In the genomic region with DNA sequence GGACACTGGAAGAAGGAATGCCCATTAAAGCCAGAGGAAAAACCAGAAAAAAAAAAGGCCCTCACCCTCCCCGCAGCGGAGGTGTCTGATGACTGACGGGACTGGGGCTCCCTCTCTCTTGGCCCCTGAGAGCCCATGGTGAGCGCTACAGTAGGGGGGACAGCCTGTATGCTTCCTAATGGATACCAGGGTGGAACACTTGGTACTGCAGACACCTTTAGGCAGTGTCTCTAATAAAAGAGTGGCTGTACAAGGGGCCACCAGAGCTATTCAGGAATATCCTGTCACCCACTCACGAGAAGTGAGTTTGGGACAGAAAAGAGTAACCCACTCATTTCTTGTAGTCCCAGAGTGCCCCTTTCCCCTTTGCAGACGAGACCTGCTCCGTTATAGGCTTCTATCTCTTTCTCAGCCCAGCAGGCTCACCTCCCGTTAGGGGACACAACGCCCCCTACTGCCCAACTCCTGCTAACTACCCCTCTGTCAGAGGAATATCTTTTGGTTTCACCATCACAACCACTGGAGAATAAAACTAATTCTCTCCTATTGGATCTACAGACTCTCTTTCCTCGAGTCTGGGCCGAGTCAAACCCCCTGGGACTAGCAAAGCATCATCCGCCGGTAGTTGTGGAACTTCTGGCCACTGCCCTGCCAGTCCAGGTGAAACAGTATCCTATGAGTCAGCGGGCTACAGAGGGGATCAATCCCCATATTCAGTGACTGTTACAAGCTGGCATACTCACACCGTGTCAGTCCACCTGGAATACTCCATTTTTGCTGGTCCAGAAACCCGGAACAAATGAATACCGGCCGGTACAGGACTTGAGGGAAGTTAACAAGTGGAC, we compare ENCODE assay signal across 8 cellular contexts. TPM values are rescaled to one million over a fixed set of nuclear protein-coding genes. Genes with fewer than 3 reads are reported as not detected.
A peak's percentile ranks its signal among the peaks of the same experiment; 100 is the strongest.
DNase-seq lines count a peak whose midpoint lies in the region; ATAC-seq and TF ChIP-seq lines count a peak whose summit lies in the region.

No MANE protein-coding gene starts in this region.

- no peak overlapping the region for H3K4me3 ChIP-seq in Jurkat, Clone E6-1 (ENCODE audit: low read length)
- H3K4me3 ChIP-seq in adrenal gland: no peak overlapping the region
- no peak overlapping the region for H3K4me3 ChIP-seq in sigmoid colon

- 46 to 48% (median 47%) methylated on average over 18 of the region's 18 CpGs for WGBS in adrenal gland, 4 donors
- WGBS in sigmoid colon, 2 donors: 55 to 57% methylated on average over 18 of the region's 18 CpGs

- TF ChIP-seq POLR2A in adrenal gland (IDR thresholded peaks at IDR 0.05): no peak
- no peak for TF ChIP-seq POLR2A in sigmoid colon (IDR thresholded peaks at IDR 0.05)

- H3K36me3 ChIP-seq in adrenal gland (replicated peaks in 1 of 2): no peaks in the 10 kb centered on the region
- no peaks in the 10 kb centered on the region for H3K36me3 ChIP-seq in sigmoid colon

- H3K27ac ChIP-seq in adrenal gland (no peak overlapping the region), sigmoid colon (no peak overlapping the region)

- no peak for TF ChIP-seq EP300 in sigmoid colon (IDR thresholded peaks at IDR 0.05)

- H3K27me3 ChIP-seq in adrenal gland (no peaks in the 10 kb centered on the region), sigmoid colon (no peaks in the 10 kb centered on the region)

- no peaks in the 10 kb centered on the region for H3K4me1 ChIP-seq in adrenal gland (replicated peaks in 1 of 2)
- H3K4me1 ChIP-seq in sigmoid colon: no peaks in the 10 kb centered on the region

- H3K9me3 ChIP-seq in adrenal gland (replicated peaks in 1 of 3): no peaks in the 10 kb centered on the region
- no peaks in the 10 kb centered on the region for H3K9me3 ChIP-seq in sigmoid colon

- TF ChIP-seq CTCF in adrenal gland (IDR thresholded peaks at IDR 0.05) (peak; percentile 44 to 68 (median 54)), sigmoid colon (IDR thresholded peaks at IDR 0.05) (peak in 2 of 4 experiments; percentile 28 to 40)

- intact Hi-C loops in adrenal gland (cut with DNase I) (loop anchor here in 1 of 2 donors (10.0 kb wide), 1 partner anchor 61 kb away; a partner anchor contains a TSS), sigmoid colon (cut with DNase I) (no loop called here)

- DNase-seq in GDM1 (lab: John Stamatoyannopoulos, UW) (peak; percentile 43), T follicular helper cell (ENCODE audit: low read depth) (peak; percentile 47), adrenal gland (peak; percentile 61 to 80 (median 71)), iPS-NIHi7 (ENCODE audit: extremely low spot score) (peak; percentile 75), sigmoid colon (no peak)
- DNase-seq in Jurkat, Clone E6-1 (ENCODE audit: low read depth, low spot score): peak; percentile 48
- peak; percentile 77 for DNase-seq in stimulated activated CD4-positive, alpha-beta T cell treated with anti-CD3 and anti-CD28 coated beads, Interleukin-1b, Interleukin-23, amount 100 ng/mL, for 48 hours

- peak; percentile 85 for ATAC-seq in GM21717 (IDR thresholded peaks at IDR 0.05; ENCODE audit: unreplicated experiment)

RNA-seq across cellular contexts. Expression of a gene that starts 40.8 kb away (rescaled TPM):
- 19.6 TPM for polyA plus RNA-seq in Jurkat, Clone E6-1 (2012; ENCODE audit: insufficient read depth, insufficient read length)
- total RNA-seq in adrenal gland: 10 to 100 TPM; 10.8 to 20.0 (median 14.2) TPM
- 10 to 100 TPM in 1 of 3 donors, 1 to 10 TPM in 2; 4.9 to 16.5 (median 6.7) TPM for polyA plus RNA-seq in adrenal gland
- total RNA-seq in sigmoid colon: 10 to 100 TPM; 18.6 to 24.4 (median 21.5) TPM
- polyA plus RNA-seq in sigmoid colon: 1 to 10 TPM; 3.0 to 7.1 (median 3.5) TPM

RNA-seq across cellular contexts. Expression of a gene that starts 50.3 kb away (rescaled TPM):
- polyA plus RNA-seq in Jurkat, Clone E6-1 (2012; ENCODE audit: insufficient read depth, insufficient read length): 3,087 TPM
- 1,000 to 10,000 TPM in 3 of 8 donors, 100 to 1,000 TPM in 5; 604 to 1,652 (median 938) TPM for total RNA-seq in adrenal gland
- polyA plus RNA-seq in adrenal gland: 1,000 to 10,000 TPM; 1,228 to 2,705 (median 2,245) TPM
- 1,000 to 10,000 TPM; 1,731 to 3,301 (median 2,222) TPM for total RNA-seq in sigmoid colon
- 1,000 to 10,000 TPM; 1,942 to 3,503 (median 2,378) TPM for polyA plus RNA-seq in sigmoid colon
